11 cellular contexts compared by ENCODE assay signal in genomic region chr1:24925082-24925779, GRCh38. TPM values are rescaled to one million over a fixed set of nuclear protein-coding genes. Genes with fewer than 3 reads are reported as not detected.
DNase-seq lines count a peak whose midpoint lies in the region; ATAC-seq and TF ChIP-seq lines count a peak whose summit lies in the region.
"Had no signal": no experiment of that assay in that cellular context is flagged by ENCODE, and none has a peak within 500 bp of the region (broad histone marks: within the 10 kb centered on the region; RNA-seq: fewer than 3 reads in every experiment).

No MANE protein-coding gene starts in this region.

- no peaks in the 10 kb centered on the region for H3K9me2 ChIP-seq in SU-DHL-6 (replicated peaks; ENCODE audit: insufficient read depth, low read length)

- H3K79me2 ChIP-seq in SU-DHL-6 (ENCODE audit: insufficient read depth, low read length) = peaks cover 54% of the 10 kb centered on the region

- H3F3A ChIP-seq in SU-DHL-6 (ENCODE audit: insufficient read depth) = peaks cover 21% of the 10 kb centered on the region

- peak overlapping the region; percentile 88 for H3K4me2 ChIP-seq in SU-DHL-6 (ENCODE audit: low read depth, low read length, poor library complexity, severe bottlenecking)

- peak; percentile 89 to 90 for DNase-seq in activated T-cell treated with anti-CD3 and anti-CD28 coated beads, Interleukin-2, amount 50 U/mL, for 48 hours
- DNase-seq: mammary epithelial cell, NCI-H1694, substantia nigra had no signal

- WGBS in thymus = 25% methylated on average over 10 of the region's 10 CpGs

- H3K4me3 ChIP-seq in SU-DHL-6 (ENCODE audit: insufficient read depth, low read length, poor library complexity, severe bottlenecking) (peak overlapping the region; percentile 1), skin epidermis (no peak overlapping the region), thymus (ENCODE audit: low read length) (no peak overlapping the region)

- H3K27me3 ChIP-seq in SU-DHL-6 (ENCODE audit: low read length) = no peaks in the 10 kb centered on the region
- H3K27me3 ChIP-seq in thymus (ENCODE audit: control insufficient read depth, insufficient read depth) = peaks cover 32% of the 10 kb centered on the region

- H3K4me1 ChIP-seq in thymus (ENCODE audit: control insufficient read depth, insufficient read depth, low read length) = peaks cover 19% of the 10 kb centered on the region

- H3K36me3 ChIP-seq in SU-DHL-6 (ENCODE audit: low read length) (0 out of 2 replicates have a peak, but pooled peaks cover 4% of the 10 kb centered on the region), thymus (ENCODE audit: control insufficient read depth, insufficient read depth) (no peaks in the 10 kb centered on the region)

- TF ChIP-seq CTCF in SU-DHL-6 (IDR thresholded peaks at IDR 0.05; ENCODE audit: insufficient read depth, low read length, poor library complexity, severe bottlenecking) = no peak

- H2AFZ ChIP-seq in SU-DHL-6 (ENCODE audit: low read depth, low read length, severe bottlenecking) = no peak overlapping the region

- H3K27ac ChIP-seq in SU-DHL-6 (ENCODE audit: low read depth, low read length) (peak overlapping the region; percentile 89), skin epidermis (peak overlapping the region in 13 of 21 experiments; percentile 15 to 97 (median 85)), thymus (ENCODE audit: low read depth) (peak overlapping the region; percentile 15)
- H3K27ac ChIP-seq: epithelial cell of prostate had no signal

- no peak for ATAC-seq in HG02870 (IDR thresholded peaks at IDR 0.05; ENCODE audit: unreplicated experiment)
- no peak for ATAC-seq in HG03108 (IDR thresholded peaks at IDR 0.05; ENCODE audit: unreplicated experiment)
- ATAC-seq in GM18909 (IDR thresholded peaks at IDR 0.05; ENCODE audit: poor library complexity, unreplicated experiment) = no peak

- no peaks in the 10 kb centered on the region for H4K20me1 ChIP-seq in SU-DHL-6 (ENCODE audit: low read depth, low read length)

- peak overlapping the region; percentile 35 for H3K9ac ChIP-seq in SU-DHL-6 (ENCODE audit: low read length)

- H3K9me3 ChIP-seq in SU-DHL-6 (ENCODE audit: insufficient read depth, low read length) (no peaks in the 10 kb centered on the region), thymus (ENCODE audit: control insufficient read depth) (no peaks in the 10 kb centered on the region)

RNA-seq across cellular contexts. Expression of gene RUNX3, which starts 4.8 kb away (rescaled TPM):
- polyA plus RNA-seq in thymus = 13.6 TPM

Comparison
In these comparisons a context has a peak if more than half of its experiments do, and no peak if none do; other contexts are left out.
1. H3K27ac ChIP-seq: peak in every context shown above with its lines; median percentile 89 in SU-DHL-6; 85 in skin epidermis; 15 in thymus.